Comparison of ENCODE assay signal across 14 cellular contexts in genomic region chr18:46632401-46633089, GRCh38. TPM values are rescaled to one million over a fixed set of nuclear protein-coding genes. Genes with fewer than 3 reads are reported as not detected.
DNase-seq lines count a peak whose midpoint lies in the region; ATAC-seq and TF ChIP-seq lines count a peak whose summit lies in the region.
"Had no signal": no experiment of that assay in that cellular context is flagged by ENCODE, and none has a peak within 500 bp of the region (broad histone marks: within the 10 kb centered on the region; RNA-seq: fewer than 3 reads in every experiment).

No MANE protein-coding gene starts in this region.

- H3K9me3 Mint-ChIP-seq in endodermal cell (no peaks in the 10 kb centered on the region), Calu3 (ENCODE audit: low read depth, unreplicated experiment) (no peaks in the 10 kb centered on the region)

- H3K9me3 ChIP-seq in endodermal cell (ENCODE audit: control insufficient read depth, low read length) = no peaks in the 10 kb centered on the region
- H3K9me3 ChIP-seq: prostate gland had no signal

- H3K27me3 ChIP-seq in endodermal cell (ENCODE audit: control insufficient read depth, insufficient read depth, low read length, poor library complexity, severe bottlenecking) = no peaks in the 10 kb centered on the region

- no peaks in the 10 kb centered on the region for H3K36me3 ChIP-seq in endodermal cell (ENCODE audit: control insufficient read depth, insufficient read depth, low read length)
- H3K36me3 ChIP-seq: prostate gland had no signal

- no peaks in the 10 kb centered on the region for H3K4me1 ChIP-seq in endodermal cell (ENCODE audit: control insufficient read depth, insufficient read depth, low read length)
- H3K4me1 ChIP-seq: prostate gland had no signal

- CTCF ChIA-PET in Calu3 (lab: Charles Lee) = no interaction called here

- no peak overlapping the region for H3K9ac ChIP-seq in endodermal cell (ENCODE audit: extremely low read depth, low read length, poor library complexity, severe bottlenecking)

- H3K4me1 Mint-ChIP-seq in endodermal cell (peaks cover 2% of the 10 kb centered on the region), Calu3 (ENCODE audit: low read depth, unreplicated experiment) (no peaks in the 10 kb centered on the region)
- H3K4me1 Mint-ChIP-seq: CD4-positive, CD25-positive, alpha-beta regulatory T cell had no signal

- ATAC-seq in GM21390 (IDR thresholded peaks at IDR 0.05; ENCODE audit: unreplicated experiment) = no peak
- ATAC-seq: activated CD8-positive, alpha-beta T cell treated with anti-CD3 and anti-CD28 coated beads, Interleukin-2, amount 10 ng/mL, durations not matched to agents 7 days and 5 days had no signal

- H3K27me3 Mint-ChIP-seq in endodermal cell (ENCODE audit: insufficient read depth) (no peaks in the 10 kb centered on the region), Calu3 (ENCODE audit: unreplicated experiment) (peaks cover 87% of the 10 kb centered on the region)

- H3K4me3 ChIP-seq in endodermal cell (ENCODE audit: low read length) = no peak overlapping the region
- H3K4me3 ChIP-seq: prostate gland had no signal

- WGBS in endodermal cell (ENCODE audit: insufficient coverage in 1 of 2, insufficient read length in 1 of 2), 2 experiments = 91% methylated on average over 7 to 8 of the region's 8 CpGs

- no peak for TF ChIP-seq CTCF in endodermal cell (conservative IDR thresholded peaks at IDR 0.05)
- TF ChIP-seq CTCF in Calu3 (IDR thresholded peaks at IDR 0.05; ENCODE audit: unreplicated experiment) = no peak

- H3K4me3 Mint-ChIP-seq in endodermal cell = no peak overlapping the region
- H3K4me3 Mint-ChIP-seq in Calu3 (ENCODE audit: low read depth, unreplicated experiment) = no peak overlapping the region
- H3K4me3 Mint-ChIP-seq: activated CD8-positive, alpha-beta T cell treated with anti-CD3 and anti-CD28 coated beads, Interleukin-2, amount 10 ng/mL, durations not matched to agents 7 days and 5 days; activated naive CD8-positive, alpha-beta T cell treated with anti-CD3 and anti-CD28 coated beads, Interleukin-2, amount 10 ng/mL, durations not matched to agents 7 days and 5 days; CD4-positive, CD25-positive, alpha-beta regulatory T cell; T-helper 1 cell treated with Interleukin-12 subunit alpha and Interleukin-12 subunit beta and Interleukin-4 antibody, amounts not matched to agents 30 μg/mL and 1 μg/mL, for 36 hours had no signal

- BruUV-seq in Calu3 (replicated peaks; lab: Mats Ljungman, UMichigan) = no TSS peak

- H3K27ac Mint-ChIP-seq in endodermal cell (no peak overlapping the region), Calu3 (ENCODE audit: unreplicated experiment) (no peak overlapping the region)
- H3K27ac Mint-ChIP-seq: activated CD8-positive, alpha-beta T cell treated with anti-CD3 and anti-CD28 coated beads, Interleukin-2, amount 10 ng/mL, durations not matched to agents 7 days and 5 days; activated naive CD8-positive, alpha-beta T cell treated with anti-CD3 and anti-CD28 coated beads, Interleukin-2, amount 10 ng/mL, durations not matched to agents 7 days and 5 days; CD4-positive, CD25-positive, alpha-beta regulatory T cell; T-helper 1 cell treated with Interleukin-12 subunit alpha and Interleukin-12 subunit beta and Interleukin-4 antibody, amounts not matched to agents 30 μg/mL and 1 μg/mL, for 36 hours had no signal

- H3K27ac ChIP-seq in endodermal cell (ENCODE audit: low read depth, low read length) = no peak overlapping the region
- H3K27ac ChIP-seq: prostate gland had no signal

- peak; percentile 57 for DNase-seq in ELR (ENCODE audit: low read depth)
- DNase-seq in NCI-H226 = peak; percentile 82
- DNase-seq in cerebellar cortex (ENCODE audit: low spot score) = peak; percentile 29
- peak in 37 of 56 donors; percentile 8 to 84 (median 44) for DNase-seq in nucleus accumbens (lab: John Stamatoyannopoulos, UW)
- DNase-seq in NCI-H146 (lab: John Stamatoyannopoulos, UW) = no peak
- no peak for DNase-seq in endodermal cell
- DNase-seq in Calu3 = no peak
- DNase-seq: activated naive CD8-positive, alpha-beta T cell treated with anti-CD3 and anti-CD28 coated beads, Interleukin-2, amount 10 ng/mL, durations not matched to agents 7 days and 5 days; CD4-positive, CD25-positive, alpha-beta regulatory T cell; NCI-H2029 had no signal

- H3K36me3 Mint-ChIP-seq in endodermal cell (ENCODE audit: low read depth) (peaks cover 3% of the 10 kb centered on the region), Calu3 (ENCODE audit: insufficient read depth, unreplicated experiment) (no peaks in the 10 kb centered on the region)
- H3K36me3 Mint-ChIP-seq: CD4-positive, CD25-positive, alpha-beta regulatory T cell had no signal

- intact Hi-C loops in Calu3 (cut with micrococcal nuclease; ENCODE audit: unreplicated experiment) = no loop called here

RNA-seq across cellular contexts. Expression of gene LOXHD1, which starts 24.5 kb away (rescaled TPM):
- total RNA-seq in endodermal cell (1 to 10 TPM in 1 of 2 donors, not detected in 1; 2.1 TPM), Calu3 (2022) (not detected in 2 replicates)
- not detected for polyA plus RNA-seq in endodermal cell (2013, experiment 1 of 2)
- polyA plus RNA-seq in endodermal cell (2013, experiment 2 of 2) = not detected
- total RNA-seq: CD4-positive, CD25-positive, alpha-beta regulatory T cell had no signal
- polyA plus RNA-seq: CD4-positive, CD25-positive, alpha-beta regulatory T cell had no signal

Comparison
In these comparisons a context has a peak if more than half of its experiments do, and no peak if none do; other contexts are left out.
1. DNase-seq: peak in ELR (single experiment), NCI-H226 (single experiment), cerebellar cortex (single experiment) and nucleus accumbens (37 of 56); none in NCI-H146 (single experiment), endodermal cell (single experiment) and Calu3 (single experiment).